In the genomic region with DNA sequence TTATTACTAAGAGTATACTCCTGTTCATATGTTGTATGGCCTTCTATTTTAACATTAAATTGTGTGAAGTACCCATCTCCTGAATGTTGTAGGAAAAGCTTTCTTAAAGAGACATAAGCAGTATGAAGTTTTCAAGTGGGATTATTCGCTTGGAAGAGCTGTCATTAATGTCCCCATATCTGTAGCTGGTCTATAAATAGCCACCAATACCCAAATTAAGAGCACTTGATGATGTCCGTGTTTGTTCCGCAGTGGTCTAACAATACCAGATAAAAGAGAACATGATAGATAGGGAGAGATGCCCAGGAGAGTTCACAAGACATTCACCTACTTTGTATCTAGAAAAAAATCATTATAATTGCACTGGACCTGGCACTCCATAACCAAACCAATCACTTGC, we compare ENCODE assay signal across 19 cellular contexts.
A peak's percentile ranks its signal among the peaks of the same experiment; 100 is the strongest.
DNase-seq lines count a peak whose midpoint lies in the region; ATAC-seq and TF ChIP-seq lines count a peak whose summit lies in the region.
"Had no signal": no experiment of that assay in that cellular context is flagged by ENCODE, and none has a peak within 500 bp of the region (broad histone marks: within the 10 kb centered on the region; RNA-seq: fewer than 3 reads in every experiment).

No MANE protein-coding gene starts in this region.

- TF ChIP-seq CTCF in cardiac muscle cell (IDR thresholded peaks at IDR 0.05; ENCODE audit: low read depth, low read length) (no peak), right atrium auricular region (IDR thresholded peaks at IDR 0.05) (no peak), thyroid gland (IDR thresholded peaks at IDR 0.05) (no peak)

- 76 to 81% methylated on average over 3 of the region's 3 CpGs for WGBS in thyroid gland, 2 donors

- intact Hi-C loops in Right ventricle myocardium inferior (cut with DNase I), result no loop called here
- intact Hi-C loops in cardiac septum (cut with DNase I), result no loop called here
- intact Hi-C loops in left ventricle myocardium superior (cut with micrococcal nuclease), result no loop called here
- intact Hi-C loops in thyroid gland (cut with DNase I), result no loop called here

- H3K4me1 ChIP-seq in cardiac muscle cell (ENCODE audit: low read depth), result peaks cover 26% of the 10 kb centered on the region
- no peaks in the 10 kb centered on the region for H3K4me1 ChIP-seq in right atrium auricular region
- peaks cover 7 to 9% of the 10 kb centered on the region in 2 donors for H3K4me1 ChIP-seq in thyroid gland
- H3K4me1 ChIP-seq in SJCRH30, result no peaks in the 10 kb centered on the region
- H3K4me1 ChIP-seq: A549 had no signal

- H3K27me3 ChIP-seq in cardiac muscle cell (no peaks in the 10 kb centered on the region), right atrium auricular region (no peaks in the 10 kb centered on the region), thyroid gland (no peaks in the 10 kb centered on the region), SJCRH30 (no peaks in the 10 kb centered on the region)
- H3K27me3 ChIP-seq: BLaER1 treated with 17β-estradiol and CSF1 and Interleukin-3, amounts not matched to agents 10 nM and 100 nM had no signal

- H3K9me3 ChIP-seq in cardiac muscle cell (ENCODE audit: low read depth), result no peaks in the 10 kb centered on the region
- H3K9me3 ChIP-seq in right atrium auricular region, result peaks cover 0 to 10% of the 10 kb centered on the region in 2 donors
- no peaks in the 10 kb centered on the region for H3K9me3 ChIP-seq in thyroid gland
- H3K9me3 ChIP-seq in SJCRH30 (replicated peaks), result no peaks in the 10 kb centered on the region
- H3K9me3 ChIP-seq: A549, Caco-2 had no signal

- H3K27ac ChIP-seq in cardiac muscle cell, result peak overlapping the region; percentile 49
- peak overlapping the region in 1 of 2 donors; percentile 37 for H3K27ac ChIP-seq in right atrium auricular region
- H3K27ac ChIP-seq in thyroid gland, result peak overlapping the region in 2 of 3 donors; percentile 3 to 65
- no peak overlapping the region for H3K27ac ChIP-seq in SJCRH30
- H3K27ac ChIP-seq: 22Rv1; A549; BLaER1 treated with 17β-estradiol and CSF1 and Interleukin-3, amounts not matched to agents 10 nM and 100 nM; C4-2B had no signal

- DNase-seq in Right ventricle myocardium inferior (ENCODE audit: missing footprints) (no peak), cardiac septum (ENCODE audit: low spot score) (no peak), cardiac muscle cell (ENCODE audit: low read depth in 1 of 2, low spot score in 1 of 2) (peak in 1 of 2 donors; percentile 21), right atrium auricular region (ENCODE audit: low spot score) (no peak), left ventricle myocardium superior (no peak), thyroid gland (no peak), SJCRH30 (no peak)
- no peak for DNase-seq in activated naive CD4-positive, alpha-beta T cell treated with Interleukin-2 at 50 U/mL for 16 hours
- DNase-seq: AML-193; Caco-2; Calu3; CD4-positive, alpha-beta T cell; CD8-positive, alpha-beta T cell; DMS79 treated with DMSO at 0.1 percent for 48 hours; GF-D8 had no signal

- TF ChIP-seq POLR2A in thyroid gland (IDR thresholded peaks at IDR 0.05), result no peak

- H3K36me3 ChIP-seq in cardiac muscle cell, result no peaks in the 10 kb centered on the region
- H3K36me3 ChIP-seq in right atrium auricular region, result no peaks in the 10 kb centered on the region
- H3K36me3 ChIP-seq in thyroid gland, result no peaks in the 10 kb centered on the region
- H3K36me3 ChIP-seq in SJCRH30, result no peaks in the 10 kb centered on the region
- H3K36me3 ChIP-seq: BLaER1 treated with 17β-estradiol and CSF1 and Interleukin-3, amounts not matched to agents 10 nM and 100 nM had no signal

- ATAC-seq in Right ventricle myocardium inferior, result peak; percentile 50
- ATAC-seq in left ventricle myocardium superior, result peak; percentile 71
- ATAC-seq: A549; CD8-positive, alpha-beta T cell had no signal

- no peak overlapping the region for H3K4me3 ChIP-seq in cardiac muscle cell
- no peak overlapping the region for H3K4me3 ChIP-seq in right atrium auricular region
- no peak overlapping the region for H3K4me3 ChIP-seq in thyroid gland (replicated peaks in 1 of 3)
- no peak overlapping the region for H3K4me3 ChIP-seq in SJCRH30
- H3K4me3 ChIP-seq: A549; BLaER1 treated with 17β-estradiol and CSF1 and Interleukin-3, amounts not matched to agents 10 nM and 100 nM had no signal
